ENCODE assay signal across 8 cellular contexts in genomic region chr2:40450066-40450841, GRCh38. TPM values are rescaled to one million over a fixed set of nuclear protein-coding genes. Genes with fewer than 3 reads are reported as not detected.
DNase-seq lines count a peak whose midpoint lies in the region; ATAC-seq and TF ChIP-seq lines count a peak whose summit lies in the region.

No MANE protein-coding gene starts in this region.

- H3K9me3 ChIP-seq in mucosa of stomach (ENCODE audit: control insufficient read depth, low read length) (no peaks in the 10 kb centered on the region), vagina (no peaks in the 10 kb centered on the region)

- no peak for TF ChIP-seq POLR2A in vagina (IDR thresholded peaks at IDR 0.05)

- H3K36me3 Mint-ChIP-seq in dendritic cell treated with granulocyte-macrophage colony-stimulating factor and Interleukin-4, amounts not matched to agents 40 ng/mL and 50 ng/mL, for 4 days (ENCODE audit: low read depth): peaks cover 22% of the 10 kb centered on the region

- peak overlapping the region; percentile 98 for H3K4me3 Mint-ChIP-seq in dendritic cell treated with granulocyte-macrophage colony-stimulating factor and Interleukin-4, amounts not matched to agents 40 ng/mL and 50 ng/mL, for 4 days

- TF ChIP-seq CTCF in vagina (IDR thresholded peaks at IDR 0.05): no peak

- H3K4me1 ChIP-seq in mucosa of stomach (ENCODE audit: control insufficient read depth, insufficient read depth, low read length) (no peaks in the 10 kb centered on the region), vagina (peaks cover 12% of the 10 kb centered on the region)

- H3K36me3 ChIP-seq in mucosa of stomach (ENCODE audit: control insufficient read depth, insufficient read depth, low read length): no peaks in the 10 kb centered on the region
- no peaks in the 10 kb centered on the region for H3K36me3 ChIP-seq in vagina

- intact Hi-C loops in dendritic cell treated with granulocyte-macrophage colony-stimulating factor and Interleukin-4, amounts not matched to agents 40 ng/mL and 50 ng/mL, for 4 days (cut with micrococcal nuclease): loop anchor here (5.0 kb wide), 2 partner anchors 58 to 538 kb away; no protein-coding TSS in a partner anchor
- intact Hi-C loops in vagina (cut with DNase I): no loop called here

- no peak for ATAC-seq in HG03139 (IDR thresholded peaks at IDR 0.05; ENCODE audit: unreplicated experiment)

- DNase-seq in NCI-H2081 (lab: John Stamatoyannopoulos, UW): peak; percentile 20 to 48
- DNase-seq in NCI-H2081 treated with DMSO at 0.1 percent for 48 hours (lab: John Stamatoyannopoulos, UW): no peak
- peak; percentile 79 for DNase-seq in NCI-H82 (lab: John Stamatoyannopoulos, UW)
- DNase-seq in vagina (ENCODE audit: extremely low spot score in 2 of 2): no peak
- no peak for DNase-seq in hepatic stellate cell (ENCODE audit: low spot score)

- H3K4me3 ChIP-seq in mucosa of stomach (ENCODE audit: low read length) (no peak overlapping the region), vagina (peak overlapping the region; percentile 53 to 69)

- H3K4me1 Mint-ChIP-seq in dendritic cell treated with granulocyte-macrophage colony-stimulating factor and Interleukin-4, amounts not matched to agents 40 ng/mL and 50 ng/mL, for 4 days (ENCODE audit: low read depth): peaks cover 85% of the 10 kb centered on the region

- no peaks in the 10 kb centered on the region for H3K27me3 Mint-ChIP-seq in dendritic cell treated with granulocyte-macrophage colony-stimulating factor and Interleukin-4, amounts not matched to agents 40 ng/mL and 50 ng/mL, for 4 days

- no peaks in the 10 kb centered on the region for H3K9me3 Mint-ChIP-seq in dendritic cell treated with granulocyte-macrophage colony-stimulating factor and Interleukin-4, amounts not matched to agents 40 ng/mL and 50 ng/mL, for 4 days

- H3K27ac Mint-ChIP-seq in dendritic cell treated with granulocyte-macrophage colony-stimulating factor and Interleukin-4, amounts not matched to agents 40 ng/mL and 50 ng/mL, for 4 days: peak overlapping the region; percentile 84

- H3K27me3 ChIP-seq in mucosa of stomach (ENCODE audit: control insufficient read depth, insufficient read depth, low read length) (peaks cover 19% of the 10 kb centered on the region), vagina (no peaks in the 10 kb centered on the region)

- peak overlapping the region; percentile 58 for H3K9ac ChIP-seq in mucosa of stomach (ENCODE audit: low read length)

- H3K27ac ChIP-seq in vagina: no peak overlapping the region

RNA-seq across cellular contexts. Expression of gene SLC8A1, which starts 1.6 kb away (rescaled TPM):
- 40.8 TPM for total RNA-seq in vagina

Comparison
In these comparisons a context has a peak if more than half of its experiments do, and no peak if none do; other contexts are left out.
1. DNase-seq: peak in NCI-H2081 (2 of 2) and NCI-H82 (single experiment); none in NCI-H2081 treated with DMSO at 0.1 percent for 48 hours (single experiment), vagina (0 of 2) and hepatic stellate cell (single experiment).